In genomic region chr13:36718146-36718545, GRCh38 we compare ENCODE assay signal across 35 cellular contexts. TPM values are rescaled to one million over a fixed set of nuclear protein-coding genes. Genes with fewer than 3 reads are reported as not detected.
A peak's percentile ranks its signal among the peaks of the same experiment; 100 is the strongest.
DNase-seq lines count a peak whose midpoint lies in the region; ATAC-seq, FAIRE-seq and TF ChIP-seq lines count a peak whose summit lies in the region.
"Had no signal": no experiment of that assay in that cellular context is flagged by ENCODE, and none has a peak within 500 bp of the region (broad histone marks: within the 10 kb centered on the region; RNA-seq: fewer than 3 reads in every experiment).

No MANE protein-coding gene starts in this region.

- no TSS peak for BruUV-seq in PC-3 (replicated peaks; lab: Mats Ljungman, UMichigan)

- no peak overlapping the region for H2AK5ac ChIP-seq in neuronal stem cell (ENCODE audit: low read depth, low read length)

- H3K27ac ChIP-seq in PC-3 (ENCODE audit: low read length), result no peak overlapping the region
- H3K27ac ChIP-seq in neuronal stem cell (replicated peaks; ENCODE audit: low read length), result no peak overlapping the region
- H3K27ac ChIP-seq: body of pancreas, GM23248, heart right ventricle, right lobe of liver, RWPE1, testis had no signal

- TF ChIP-seq CTCF in AG10803 (conservative IDR thresholded peaks at IDR 0.05; ENCODE audit: low read length), result no peak
- no peak for TF ChIP-seq CTCF in PC-3 (conservative IDR thresholded peaks at IDR 0.05; ENCODE audit: low read depth, low read length)
- no peak for TF ChIP-seq CTCF in bronchial epithelial cell (IDR thresholded peaks at IDR 0.05; ENCODE audit: insufficient read depth, low read length, severe bottlenecking)

- H2BK12ac ChIP-seq in neuronal stem cell (ENCODE audit: low read length), result no peak overlapping the region

- H3K4me1 ChIP-seq in PC-3 (ENCODE audit: insufficient read depth, low read length), result no peaks in the 10 kb centered on the region
- H3K4me1 ChIP-seq in neuronal stem cell (ENCODE audit: control insufficient read depth in 2 of 2, insufficient read depth in 1 of 2, low read depth in 1 of 2, low read length in 2 of 2), result no peaks in the 10 kb centered on the region
- H3K4me1 ChIP-seq: body of pancreas, heart right ventricle, right lobe of liver had no signal

- intact Hi-C loops in PC-3 (cut with micrococcal nuclease), result no loop called here

- no peak overlapping the region for H2BK15ac ChIP-seq in neuronal stem cell (ENCODE audit: low read length)

- no peak overlapping the region for H3K18ac ChIP-seq in neuronal stem cell (ENCODE audit: low read length)

- H3K79me2 ChIP-seq in PC-3 (ENCODE audit: low read length), result no peaks in the 10 kb centered on the region

- H2BK120ac ChIP-seq in neuronal stem cell (ENCODE audit: low read depth, low read length), result no peak overlapping the region

- H3K79me1 ChIP-seq in neuronal stem cell (ENCODE audit: low read depth, low read length), result peaks cover 2% of the 10 kb centered on the region

- H3K4ac ChIP-seq in neuronal stem cell (ENCODE audit: low read length), result no peak overlapping the region

- H3K14ac ChIP-seq in neuronal stem cell (ENCODE audit: low read length), result no peak overlapping the region

- DNase-seq in AG10803 (ENCODE audit: low read depth) (peak; percentile 8), PC-3 (peak; percentile 41), bronchial epithelial cell (ENCODE audit: low read depth) (peak; percentile 41), neuronal stem cell (ENCODE audit: low spot score) (no peak), T-helper 9 cell (no peak), NCI-H1436 treated with DMSO at 0.1 percent for 48 hours (lab: John Stamatoyannopoulos, UW) (no peak)
- no peak for DNase-seq in activated CD4-positive, alpha-beta T cell treated with anti-CD3 and anti-CD28 coated beads, Interleukin-2, amount 50 U/mL, for 1 hour
- DNase-seq: activated CD4-positive, alpha-beta T cell treated with anti-CD3 and anti-CD28 coated beads for 36 hours; activated CD8-positive, alpha-beta memory T cell treated with anti-CD3 and anti-CD28 coated beads for 24 hours; activated gamma-delta T cell; activated naive CD8-positive, alpha-beta T cell treated with anti-CD3 and anti-CD28 coated beads, Interleukin-2, amount 10 ng/mL, durations not matched to agents 7 days and 5 days; body of pancreas; CD8-positive, alpha-beta T cell; cerebellar nuclear complex; DMS 273 treated with DMSO at 0.1 percent for 48 hours; GM23248; heart right ventricle; left cardiac atrium; NCI-H1105 treated with DMSO at 0.1 percent for 48 hours; NCI-H2081; NCI-H345; NCI-H748 treated with DMSO at 0.1 percent for 48 hours; nephron progenitor cell; posterior cingulate gyrus; right lobe of liver; stimulated activated naive CD4-positive, alpha-beta T cell; testis had no signal

- H4K8ac ChIP-seq in neuronal stem cell (ENCODE audit: low read depth, low read length), result no peak overlapping the region

- no peak for FAIRE-seq in bronchial epithelial cell (lab: Jason Lieb, UNC)
- FAIRE-seq: GM12892, urothelium cell line had no signal

- no peak overlapping the region for H4K91ac ChIP-seq in neuronal stem cell (ENCODE audit: low read depth, low read length, poor library complexity)

- H3K36me3 ChIP-seq in PC-3 (ENCODE audit: low read depth, low read length) (no peaks in the 10 kb centered on the region), bronchial epithelial cell (ENCODE audit: control insufficient read depth, insufficient read depth, low read length) (no peaks in the 10 kb centered on the region), neuronal stem cell (replicated peaks in 1 of 2; ENCODE audit: control insufficient read depth in 2 of 2, insufficient read depth in 2 of 2, low read length in 2 of 2) (no peaks in the 10 kb centered on the region)
- H3K36me3 ChIP-seq: heart right ventricle, right lobe of liver had no signal

- no peak overlapping the region for H3K4me2 ChIP-seq in PC-3 (ENCODE audit: low read length)
- H3K4me2 ChIP-seq in neuronal stem cell (ENCODE audit: insufficient read depth, low read length, poor library complexity, severe bottlenecking), result no peak overlapping the region

- POLR2A ChIA-PET in PC-3 (lab: Charles Lee; ENCODE audit: unreplicated experiment), result no interaction called here

- H3K23ac ChIP-seq in neuronal stem cell (ENCODE audit: low read depth, low read length, poor library complexity), result no peak overlapping the region

- no peak overlapping the region for H2BK5ac ChIP-seq in neuronal stem cell (ENCODE audit: low read length)

- no peak overlapping the region for H3K9ac ChIP-seq in PC-3 (ENCODE audit: low read length)
- H3K9ac ChIP-seq in neuronal stem cell (ENCODE audit: low read depth, low read length, poor library complexity), result no peak overlapping the region
- H3K9ac ChIP-seq: GM23248 had no signal

- H2AFZ ChIP-seq in PC-3 (ENCODE audit: low read length) (no peak overlapping the region), neuronal stem cell (ENCODE audit: low read length) (peak overlapping the region; percentile 58)
- H2AFZ ChIP-seq: GM23248 had no signal

- CTCF ChIA-PET in PC-3 (lab: Charles Lee), result no interaction called here

- H3K27me3 ChIP-seq in PC-3 (ENCODE audit: low read length) (no peaks in the 10 kb centered on the region), bronchial epithelial cell (ENCODE audit: control insufficient read depth, insufficient read depth, low read length) (no peaks in the 10 kb centered on the region), neuronal stem cell (ENCODE audit: control insufficient read depth in 3 of 3, insufficient read depth in 3 of 3, low read depth in 1 of 3, low read length in 3 of 3) (no peaks in the 10 kb centered on the region)
- H3K27me3 ChIP-seq: body of pancreas, right lobe of liver, testis had no signal

- H3K4me3 ChIP-seq in AG10803 (ENCODE audit: low read length) (no peak overlapping the region), PC-3 (ENCODE audit: low read length) (no peak overlapping the region), bronchial epithelial cell (ENCODE audit: low read depth, low read length) (no peak overlapping the region), neuronal stem cell (ENCODE audit: low read length in 2 of 2) (no peak overlapping the region)
- H3K4me3 ChIP-seq: body of pancreas, GM23248, heart right ventricle, right lobe of liver, testis had no signal

- H4K20me1 ChIP-seq in PC-3 (ENCODE audit: low read length), result no peaks in the 10 kb centered on the region

- ATAC-seq in PC-3, result no peak
- no peak for ATAC-seq in HG02970 (IDR thresholded peaks at IDR 0.05; ENCODE audit: low FRiP score, unreplicated experiment)
- ATAC-seq: activated CD4-positive, alpha-beta T cell treated with anti-CD3 and anti-CD28 coated beads for 36 hours; body of pancreas; CD8-positive, alpha-beta T cell; heart right ventricle; left cardiac atrium had no signal

- WGBS in neuronal stem cell (ENCODE audit: extremely low coverage in 2 of 2, insufficient read length in 2 of 2, insufficient replicate concordance in 1 of 2), 2 donors, result no CpG with 5 or more reads among the region's 2 CpGs

- no peaks in the 10 kb centered on the region for H3K9me3 ChIP-seq in PC-3 (ENCODE audit: low read length)
- no peaks in the 10 kb centered on the region for H3K9me3 ChIP-seq in neuronal stem cell (replicated peaks in 1 of 2; ENCODE audit: control insufficient read depth in 2 of 2, insufficient read depth in 1 of 2, low read depth in 1 of 2, low read length in 2 of 2)
- H3K9me3 ChIP-seq: body of pancreas, heart right ventricle, right lobe of liver, testis had no signal

- no peaks in the 10 kb centered on the region for H3K9me2 ChIP-seq in PC-3 (replicated peaks; ENCODE audit: low read length)

- H3F3A ChIP-seq in PC-3 (ENCODE audit: low read length, unreplicated experiment), result no peaks in the 10 kb centered on the region

RNA-seq across cellular contexts. Expression of gene SERTM1, which starts 44.3 kb away (rescaled TPM):
- total RNA-seq in PC-3 (2014; rRNA removed) (not detected in 2 replicates), bronchial epithelial cell (not detected in 2 replicates)
- 0.24 TPM for polyA plus RNA-seq in neuronal stem cell (2013, experiment 1 of 2)
- polyA plus RNA-seq in neuronal stem cell (2013, experiment 2 of 2), result 0.25 TPM
- total RNA-seq: A172; activated CD4-positive, alpha-beta T cell treated with anti-CD3 and anti-CD28 coated beads for 36 hours; activated naive CD8-positive, alpha-beta T cell treated with anti-CD3 and anti-CD28 coated beads, Interleukin-2, amount 10 ng/mL, durations not matched to agents 7 days and 5 days; CD8-positive, alpha-beta T cell; GM23248; right lobe of liver; SK-MEL-5; T-helper 1 cell treated with Interleukin-12 subunit alpha and Interleukin-12 subunit beta and Interleukin-4 antibody, amounts not matched to agents 30 ng/mL and 1 ng/mL, for 36 hours had no signal
- polyA plus RNA-seq: GM23248, IgD-negative memory B cell had no signal

Comparison
In these comparisons a context has a peak if more than half of its experiments do, and no peak if none do; other contexts are left out.
1. DNase-seq: peak in AG10803 (single experiment), PC-3 (single experiment) and bronchial epithelial cell (single experiment); none in neuronal stem cell (single experiment), activated CD4-positive, alpha-beta T cell treated with anti-CD3 and anti-CD28 coated beads, Interleukin-2, amount 50 U/mL, for 1 hour (single experiment), T-helper 9 cell (single experiment) and NCI-H1436 treated with DMSO at 0.1 percent for 48 hours (single experiment).